8 cellular contexts compared by ENCODE assay signal in genomic region chr9:137168575-137168906, GRCh38. TPM values are rescaled to one million over a fixed set of nuclear protein-coding genes. Genes with fewer than 3 reads are reported as not detected.
DNase-seq lines count a peak whose midpoint lies in the region; ATAC-seq and TF ChIP-seq lines count a peak whose summit lies in the region.

No MANE protein-coding gene starts in this region.

- no peak overlapping the region for H4K8ac ChIP-seq in mesendoderm (ENCODE audit: low read depth, low read length)

- no peaks in the 10 kb centered on the region for H3K79me2 ChIP-seq in mesendoderm (ENCODE audit: control insufficient read depth, insufficient read depth, low read length)

- H3K36me3 Mint-ChIP-seq in brain (no peaks in the 10 kb centered on the region), endothelial cell (ENCODE audit: low read depth, unreplicated experiment) (no peaks in the 10 kb centered on the region)

- no peak overlapping the region for H2AK5ac ChIP-seq in mesendoderm (ENCODE audit: low read length)

- H3K4ac ChIP-seq in mesendoderm (ENCODE audit: low read depth, low read length): no peak overlapping the region

- peak overlapping the region; percentile 66 for H3K23ac ChIP-seq in mesendoderm (ENCODE audit: low read length)

- H3K4me3 ChIP-seq in H7 (ENCODE audit: insufficient read depth, low read depth, low read length): peak overlapping the region; percentile 50
- H3K4me3 ChIP-seq in mesendoderm (ENCODE audit: low read length): no peak overlapping the region

- H3K27me3 Mint-ChIP-seq in brain (peaks cover 44% of the 10 kb centered on the region), endothelial cell (ENCODE audit: unreplicated experiment) (peaks cover 18% of the 10 kb centered on the region)

- peak overlapping the region; percentile 57 to 80 (median 75) for H3K4me3 Mint-ChIP-seq in brain
- H3K4me3 Mint-ChIP-seq in endothelial cell (ENCODE audit: unreplicated experiment): no peak overlapping the region

- TF ChIP-seq CTCF in brain (conservative IDR thresholded peaks at IDR 0.05): no peak
- TF ChIP-seq CTCF in endothelial cell (IDR thresholded peaks at IDR 0.05; ENCODE audit: unreplicated experiment): no peak

- no peaks in the 10 kb centered on the region for H3K36me3 ChIP-seq in H7 (replicated peaks; ENCODE audit: control insufficient read depth, insufficient read depth, low read length)
- no peaks in the 10 kb centered on the region for H3K36me3 ChIP-seq in mesendoderm (ENCODE audit: control insufficient read depth, insufficient read depth, low read length)

- peak overlapping the region; percentile 15 for H3K56ac ChIP-seq in mesendoderm (ENCODE audit: low read length)

- H3K4me2 ChIP-seq in mesendoderm (ENCODE audit: low read length): no peak overlapping the region

- peaks cover 63% of the 10 kb centered on the region for H3K27me3 ChIP-seq in H7 (ENCODE audit: control insufficient read depth, insufficient read depth, low read length)
- H3K27me3 ChIP-seq in mesendoderm (ENCODE audit: insufficient read depth, low read length, poor library complexity): peaks cover 32% of the 10 kb centered on the region

- no peaks in the 10 kb centered on the region for H3K4me1 ChIP-seq in mesendoderm (ENCODE audit: control insufficient read depth, low read depth, low read length)

- H3K4me1 Mint-ChIP-seq in brain (peaks cover 5% of the 10 kb centered on the region), endothelial cell (ENCODE audit: unreplicated experiment) (no peaks in the 10 kb centered on the region)

- H3K27ac Mint-ChIP-seq in brain: no peak overlapping the region
- H3K27ac Mint-ChIP-seq in endothelial cell (ENCODE audit: unreplicated experiment): no peak overlapping the region

- H3K9me3 Mint-ChIP-seq in brain (peaks cover 0 to 3% (median 0%) of the 10 kb centered on the region in 5 experiments), endothelial cell (ENCODE audit: unreplicated experiment) (no peaks in the 10 kb centered on the region)

- no peak overlapping the region for H3K18ac ChIP-seq in mesendoderm (ENCODE audit: low read length)

- H3K79me1 ChIP-seq in mesendoderm (ENCODE audit: low read length): no peaks in the 10 kb centered on the region

- H4K5ac ChIP-seq in mesendoderm (ENCODE audit: low read length): no peak overlapping the region

- WGBS in mesendoderm (ENCODE audit: extremely low coverage, insufficient coverage, low lambda C conversion rate): no CpG with 5 or more reads among the region's 35 CpGs

- ATAC-seq in GM18867 (IDR thresholded peaks at IDR 0.05; ENCODE audit: unreplicated experiment) (no peak), GM21447 (IDR thresholded peaks at IDR 0.05; ENCODE audit: unreplicated experiment) (no peak)

- H3K27ac ChIP-seq in mesendoderm (ENCODE audit: low read depth, low read length): no peak overlapping the region

- no peak overlapping the region for H2BK5ac ChIP-seq in mesendoderm (ENCODE audit: low read length)

- no peak overlapping the region for H2BK120ac ChIP-seq in mesendoderm (ENCODE audit: low read depth, low read length)

- DNase-seq in 8988T (peak; percentile 87), H7 (no peak), mesendoderm (no peak), endothelial cell (ENCODE audit: low spot score) (no peak), NCI-H2029 (lab: John Stamatoyannopoulos, UW) (no peak)

- H3K9ac ChIP-seq in mesendoderm (ENCODE audit: low read length): no peak overlapping the region

- H2BK15ac ChIP-seq in mesendoderm (replicated peaks; ENCODE audit: low read depth): no peak overlapping the region

RNA-seq across cellular contexts. Expression of gene LRRC26, which starts 1.3 kb away (rescaled TPM):
- 0.59 and 0.67 TPM in 2 replicates for total RNA-seq in H7 (2014; rRNA removed; shearing (Covaris generic))
- polyA plus RNA-seq in brain (ENCODE audit: insufficient read depth, low read depth, low replicate concordance): 0.80 TPM
- polyA plus RNA-seq in mesendoderm (2013, experiment 1 of 2): 0.08 TPM
- 0.07 TPM for polyA plus RNA-seq in mesendoderm (2013, experiment 2 of 2)
- total RNA-seq in endothelial cell (ENCODE audit: unreplicated experiment): not detected

RNA-seq across cellular contexts. Expression of gene TMEM210, which starts 3.3 kb away (rescaled TPM):
- total RNA-seq in H7 (2014; rRNA removed; shearing (Covaris generic)): not detected in 2 replicates
- polyA plus RNA-seq in brain (ENCODE audit: insufficient read depth, low read depth, low replicate concordance): not detected
- polyA plus RNA-seq in mesendoderm (2013, experiment 1 of 2): not detected
- polyA plus RNA-seq in mesendoderm (2013, experiment 2 of 2): not detected
- total RNA-seq in endothelial cell (ENCODE audit: unreplicated experiment): not detected

RNA-seq across cellular contexts. Expression of gene ANAPC2, which starts 19.8 kb away (rescaled TPM):
- 26.2 and 37.0 TPM in 2 replicates for total RNA-seq in H7 (2014; rRNA removed; shearing (Covaris generic))
- polyA plus RNA-seq in brain (ENCODE audit: insufficient read depth, low read depth, low replicate concordance): 36.9 TPM
- 14.5 TPM for polyA plus RNA-seq in mesendoderm (2013, experiment 1 of 2)
- polyA plus RNA-seq in mesendoderm (2013, experiment 2 of 2): 14.9 TPM
- 76.8 TPM for total RNA-seq in endothelial cell (ENCODE audit: unreplicated experiment)

RNA-seq across cellular contexts. Expression of gene SSNA1, which starts 19.9 kb away (rescaled TPM):
- total RNA-seq in H7 (2014; rRNA removed; shearing (Covaris generic)): 109 and 143 TPM in 2 replicates
- polyA plus RNA-seq in brain (ENCODE audit: insufficient read depth, low read depth, low replicate concordance): 173 TPM
- 92.9 TPM for polyA plus RNA-seq in mesendoderm (2013, experiment 1 of 2)
- polyA plus RNA-seq in mesendoderm (2013, experiment 2 of 2): 91.6 TPM
- total RNA-seq in endothelial cell (ENCODE audit: unreplicated experiment): 53.8 TPM

RNA-seq across cellular contexts. Expression of gene GRIN1, which starts 29.6 kb away (rescaled TPM):
- 0.33 and 0.52 TPM in 2 replicates for total RNA-seq in H7 (2014; rRNA removed; shearing (Covaris generic))
- polyA plus RNA-seq in brain (ENCODE audit: insufficient read depth, low read depth, low replicate concordance): 81.8 TPM
- 0.14 TPM for polyA plus RNA-seq in mesendoderm (2013, experiment 1 of 2)
- 0.08 TPM for polyA plus RNA-seq in mesendoderm (2013, experiment 2 of 2)
- not detected for total RNA-seq in endothelial cell (ENCODE audit: unreplicated experiment)
